In the genomic region with DNA sequence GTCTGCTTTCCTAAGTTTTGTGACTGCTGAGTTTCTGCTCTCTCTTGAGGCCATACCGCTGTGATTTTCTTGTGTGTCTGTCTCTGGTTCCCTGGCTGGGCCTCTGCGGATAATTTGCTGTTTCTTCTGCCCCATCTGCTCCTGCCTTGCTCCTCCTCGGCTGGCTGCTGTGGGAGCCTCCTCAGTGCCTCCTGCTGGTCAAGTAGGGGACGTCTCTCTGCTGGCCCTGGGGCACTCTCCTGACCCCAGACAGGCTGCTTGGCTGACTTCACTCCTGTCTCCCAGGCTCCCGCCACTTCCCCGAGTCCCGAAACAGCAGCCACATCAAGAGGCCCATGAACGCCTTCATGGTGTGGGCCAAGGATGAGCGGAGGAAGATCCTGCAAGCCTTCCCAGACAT, we compare ENCODE assay signal across 12 cellular contexts. TPM values are rescaled to one million over a fixed set of nuclear protein-coding genes. Genes with fewer than 3 reads are reported as not detected.
DNase-seq lines count a peak whose midpoint lies in the region; ATAC-seq and TF ChIP-seq lines count a peak whose summit lies in the region.
"Had no signal": no experiment of that assay in that cellular context is flagged by ENCODE, and none has a peak within 500 bp of the region (broad histone marks: within the 10 kb centered on the region; RNA-seq: fewer than 3 reads in every experiment).

No MANE protein-coding gene starts in this region.

- intact Hi-C loops in gastrocnemius medialis (cut with DNase I; ENCODE audit: low total_unique reads) = no loop called here

- H3K4me3 ChIP-seq in gastrocnemius medialis = no peak overlapping the region
- H3K4me3 ChIP-seq: thyroid gland had no signal

- TF ChIP-seq CTCF in gastrocnemius medialis (IDR thresholded peaks at IDR 0.05 in 4 of 5, conservative IDR thresholded peaks at IDR 0.05 in 1 of 5) = peak in 3 of 5 experiments; percentile 10 to 28 (median 18)

- H3K27me3 ChIP-seq in gastrocnemius medialis = no peaks in the 10 kb centered on the region
- H3K27me3 ChIP-seq: thyroid gland had no signal

- peak overlapping the region in 2 of 4 donors; percentile 13 to 23 for H3K27ac ChIP-seq in gastrocnemius medialis
- H3K27ac ChIP-seq: thyroid gland had no signal

- DNase-seq in DMS53 (lab: John Stamatoyannopoulos, UW) (peak; percentile 45), DMS53 treated with DMSO at 0.1 percent for 48 hours (lab: John Stamatoyannopoulos, UW; ENCODE audit: unreplicated experiment) (no peak), NOMO-1 treated with dmso at 0.1 percent for 144 hours (lab: John Stamatoyannopoulos, UW; ENCODE audit: unreplicated experiment) (peak; percentile 24), erythroblast (lab: John Stamatoyannopoulos, UW) (peak; percentile 17 to 30), gastrocnemius medialis (no peak), germinal center (ENCODE audit: low spot score) (no peak)
- no peak for DNase-seq in effector CD8-positive, alpha-beta T cell (lab: John Stamatoyannopoulos, UW)
- DNase-seq: amniotic stem cell, NCI-H226, thyroid gland had no signal

- TF ChIP-seq POLR2A in erythroblast (IDR thresholded peaks at IDR 0.05; ENCODE audit: low read length) = no peak
- no peak for TF ChIP-seq POLR2A in gastrocnemius medialis (IDR thresholded peaks at IDR 0.05)

- in situ Hi-C loops in gastrocnemius medialis (cut with MboI; ENCODE audit: low sequenced_read_pairs in 4 of 4) = loop anchor here in 2 of 4 donors (10.0 kb wide), 1 partner anchor 49 kb away; the partner anchor contains the start of gene SOX13 (in 2 of the 2)

- ATAC-seq in gastrocnemius medialis (no peak), HG03442 (IDR thresholded peaks at IDR 0.05; ENCODE audit: unreplicated experiment) (no peak)

- H3K4me1 ChIP-seq in gastrocnemius medialis = peaks cover 3 to 18% of the 10 kb centered on the region in 2 donors

- H3K9me3 ChIP-seq in gastrocnemius medialis = no peaks in the 10 kb centered on the region
- H3K9me3 ChIP-seq: thyroid gland had no signal

- peaks cover 0 to 39% of the 10 kb centered on the region in 2 donors for H3K36me3 ChIP-seq in gastrocnemius medialis

RNA-seq across cellular contexts. Expression of gene ETNK2, which starts 28.5 kb away (rescaled TPM):
- 1 to 10 TPM in 3 of 4 donors, under 1 TPM in 1; 0.66 to 3.1 (median 2.3) TPM for total RNA-seq in gastrocnemius medialis

RNA-seq across cellular contexts. Expression of gene REN, which starts 42.8 kb away (rescaled TPM):
- total RNA-seq in gastrocnemius medialis = under 1 TPM in 1 of 4 donors, not detected in 3; 0.22 TPM
- total RNA-seq: skeletal muscle tissue, thyroid gland had no signal

RNA-seq across cellular contexts. Expression of gene SOX13, which starts 50.5 kb away (rescaled TPM):
- total RNA-seq in gastrocnemius medialis = 10 to 100 TPM; 15.6 to 31.1 (median 16.3) TPM

Comparison
In these comparisons a context has a peak if more than half of its experiments do, and no peak if none do; other contexts are left out.
1. DNase-seq: peak in DMS53 (single experiment), NOMO-1 treated with dmso at 0.1 percent for 144 hours (single experiment) and erythroblast (2 of 2); none in DMS53 treated with DMSO at 0.1 percent for 48 hours (single experiment), gastrocnemius medialis (0 of 2), effector CD8-positive, alpha-beta T cell (single experiment) and germinal center (single experiment).